1 cellular context compared by ENCODE assay signal in the genomic region with DNA sequence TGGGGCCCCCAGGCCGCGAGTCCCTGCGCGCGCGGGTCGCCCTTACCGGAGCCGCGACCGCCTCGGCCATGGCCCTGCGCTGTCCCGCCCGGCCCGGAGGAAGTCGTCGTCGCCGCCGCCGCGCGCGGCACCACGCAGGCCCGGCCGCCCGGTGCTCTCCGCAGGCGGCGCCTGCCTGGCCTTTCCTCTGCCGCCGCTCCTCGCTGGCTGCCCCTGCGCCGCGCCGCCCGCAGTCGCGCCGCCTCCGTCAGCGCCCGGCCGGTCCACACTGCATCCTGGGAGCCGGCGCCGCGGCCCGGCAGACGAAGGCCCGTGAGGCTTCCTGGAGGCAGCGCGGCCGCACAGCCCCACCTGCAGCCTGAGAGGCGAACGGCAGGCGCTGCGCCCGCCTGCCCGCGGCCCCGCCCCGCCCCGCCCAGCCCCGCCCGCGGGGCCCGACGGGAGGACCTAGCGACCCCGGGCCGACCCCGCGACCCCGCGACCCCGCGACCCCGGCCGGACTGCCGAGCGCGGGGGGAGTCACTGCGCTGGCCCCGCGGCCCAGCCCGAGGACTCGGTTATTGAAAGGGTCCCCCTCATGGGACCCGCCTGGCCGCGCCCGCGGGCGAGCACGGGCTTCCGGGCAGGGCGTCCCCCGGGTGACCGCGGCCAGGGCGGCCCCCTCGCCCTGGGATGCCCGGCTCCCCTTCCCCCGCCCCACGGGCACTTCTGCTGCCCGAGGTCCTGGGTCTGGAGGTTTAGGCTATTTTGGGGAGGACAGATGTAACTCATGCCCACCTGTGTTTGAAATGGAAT.
TF ChIP-seq lines count a peak whose summit lies in the region.

A gene (minus strand): TSS at position 343 of the 795 bp plus-strand sequence. CDS start 273 bp downstream, at position 70.

TF ChIP-seq in K562, 482 proteins besides CTCF, POLR2A, EP300 and RAD21 (continued from another document and continues in another):
- no peak for TF ChIP-seq DIDO1 (tag; IDR thresholded peaks at IDR 0.05; ENCODE audit: low read depth)
- no peak for TF ChIP-seq MAFK (IDR thresholded peaks at IDR 0.05; ENCODE audit: low read length)
- no peak for TF ChIP-seq ZNF324 (CRISPR knock-in tag; IDR thresholded peaks at IDR 0.05)
- no peak for TF ChIP-seq ZNF408 (CRISPR knock-in tag; IDR thresholded peaks at IDR 0.05; ENCODE audit: low read depth)
- no peak for TF ChIP-seq ZBTB8A (IDR thresholded peaks at IDR 0.05; ENCODE audit: partially characterized antibody)
- peak; percentile 36; the same call in 1 of the 2 replicates for TF ChIP-seq NFIC (IDR thresholded peaks at IDR 0.05)
- TF ChIP-seq, protein P1, sequence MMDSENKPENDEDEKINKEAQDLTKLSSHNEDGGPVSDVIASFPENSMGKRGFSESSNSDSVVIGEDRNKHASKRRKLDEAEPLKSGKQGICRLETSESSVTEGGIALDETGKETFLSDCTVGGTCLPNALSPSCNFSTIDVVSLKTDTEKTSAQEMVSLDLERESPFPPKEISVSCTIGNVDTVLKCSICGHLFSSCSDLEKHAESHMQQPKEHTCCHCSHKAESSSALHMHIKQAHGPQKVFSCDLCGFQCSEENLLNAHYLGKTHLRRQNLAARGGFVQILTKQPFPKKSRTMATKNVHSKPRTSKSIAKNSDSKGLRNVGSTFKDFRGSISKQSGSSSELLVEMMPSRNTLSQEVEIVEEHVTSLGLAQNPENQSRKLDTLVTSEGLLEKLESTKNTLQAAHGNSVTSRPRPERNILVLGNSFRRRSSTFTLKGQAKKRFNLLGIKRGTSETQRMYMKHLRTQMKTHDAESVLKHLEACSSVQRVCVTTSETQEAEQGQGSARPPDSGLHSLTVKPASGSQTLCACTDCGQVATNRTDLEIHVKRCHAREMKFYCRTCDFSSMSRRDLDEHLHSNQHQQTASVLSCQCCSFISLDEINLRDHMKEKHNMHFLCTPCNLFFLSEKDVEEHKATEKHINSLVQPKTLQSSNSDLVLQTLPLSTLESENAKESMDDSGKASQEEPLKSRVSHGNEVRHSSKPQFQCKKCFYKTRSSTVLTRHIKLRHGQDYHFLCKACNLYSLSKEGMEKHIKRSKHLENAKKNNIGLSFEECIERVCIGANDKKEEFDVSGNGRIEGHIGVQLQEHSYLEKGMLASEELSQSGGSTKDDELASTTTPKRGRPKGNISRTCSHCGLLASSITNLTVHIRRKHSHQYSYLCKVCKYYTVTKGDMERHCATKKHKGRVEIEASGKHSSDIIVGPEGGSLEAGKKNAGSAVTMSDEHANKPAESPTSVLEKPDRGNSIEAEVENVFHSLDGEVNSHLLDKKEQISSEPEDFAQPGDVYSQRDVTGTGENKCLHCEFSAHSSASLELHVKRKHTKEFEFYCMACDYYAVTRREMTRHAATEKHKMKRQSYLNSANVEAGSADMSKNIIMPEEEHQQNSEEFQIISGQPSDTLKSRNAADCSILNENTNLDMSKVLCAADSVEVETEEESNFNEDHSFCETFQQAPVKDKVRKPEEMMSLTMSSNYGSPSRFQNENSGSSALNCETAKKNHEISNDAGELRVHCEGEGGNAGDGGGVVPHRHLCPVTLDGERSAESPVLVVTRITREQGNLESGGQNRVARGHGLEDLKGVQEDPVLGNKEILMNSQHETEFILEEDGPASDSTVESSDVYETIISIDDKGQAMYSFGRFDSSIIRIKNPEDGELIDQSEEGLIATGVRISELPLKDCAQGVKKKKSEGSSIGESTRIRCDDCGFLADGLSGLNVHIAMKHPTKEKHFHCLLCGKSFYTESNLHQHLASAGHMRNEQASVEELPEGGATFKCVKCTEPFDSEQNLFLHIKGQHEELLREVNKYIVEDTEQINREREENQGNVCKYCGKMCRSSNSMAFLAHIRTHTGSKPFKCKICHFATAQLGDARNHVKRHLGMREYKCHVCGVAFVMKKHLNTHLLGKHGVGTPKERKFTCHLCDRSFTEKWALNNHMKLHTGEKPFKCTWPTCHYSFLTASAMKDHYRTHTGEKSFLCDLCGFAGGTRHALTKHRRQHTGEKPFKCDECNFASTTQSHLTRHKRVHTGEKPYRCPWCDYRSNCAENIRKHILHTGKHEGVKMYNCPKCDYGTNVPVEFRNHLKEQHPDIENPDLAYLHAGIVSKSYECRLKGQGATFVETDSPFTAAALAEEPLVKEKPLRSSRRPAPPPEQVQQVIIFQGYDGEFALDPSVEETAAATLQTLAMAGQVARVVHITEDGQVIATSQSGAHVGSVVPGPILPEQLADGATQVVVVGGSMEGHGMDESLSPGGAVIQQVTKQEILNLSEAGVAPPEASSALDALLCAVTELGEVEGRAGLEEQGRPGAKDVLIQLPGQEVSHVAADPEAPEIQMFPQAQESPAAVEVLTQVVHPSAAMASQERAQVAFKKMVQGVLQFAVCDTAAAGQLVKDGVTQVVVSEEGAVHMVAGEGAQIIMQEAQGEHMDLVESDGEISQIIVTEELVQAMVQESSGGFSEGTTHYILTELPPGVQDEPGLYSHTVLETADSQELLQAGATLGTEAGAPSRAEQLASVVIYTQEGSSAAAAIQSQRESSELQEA (IDR thresholded peaks at IDR 0.05; ENCODE audit: low read depth): no peak
- TF ChIP-seq TEAD2 (tag; IDR thresholded peaks at IDR 0.05): no peak
- TF ChIP-seq, protein P2, sequence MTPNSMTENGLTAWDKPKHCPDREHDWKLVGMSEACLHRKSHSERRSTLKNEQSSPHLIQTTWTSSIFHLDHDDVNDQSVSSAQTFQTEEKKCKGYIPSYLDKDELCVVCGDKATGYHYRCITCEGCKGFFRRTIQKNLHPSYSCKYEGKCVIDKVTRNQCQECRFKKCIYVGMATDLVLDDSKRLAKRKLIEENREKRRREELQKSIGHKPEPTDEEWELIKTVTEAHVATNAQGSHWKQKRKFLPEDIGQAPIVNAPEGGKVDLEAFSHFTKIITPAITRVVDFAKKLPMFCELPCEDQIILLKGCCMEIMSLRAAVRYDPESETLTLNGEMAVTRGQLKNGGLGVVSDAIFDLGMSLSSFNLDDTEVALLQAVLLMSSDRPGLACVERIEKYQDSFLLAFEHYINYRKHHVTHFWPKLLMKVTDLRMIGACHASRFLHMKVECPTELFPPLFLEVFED (CRISPR knock-in tag; conservative IDR thresholded peaks at IDR 0.05): no peak
- TF ChIP-seq NFYB (IDR thresholded peaks at IDR 0.05; ENCODE audit: extremely low read depth, insufficient read length): no peak
- TF ChIP-seq, protein P3, sequence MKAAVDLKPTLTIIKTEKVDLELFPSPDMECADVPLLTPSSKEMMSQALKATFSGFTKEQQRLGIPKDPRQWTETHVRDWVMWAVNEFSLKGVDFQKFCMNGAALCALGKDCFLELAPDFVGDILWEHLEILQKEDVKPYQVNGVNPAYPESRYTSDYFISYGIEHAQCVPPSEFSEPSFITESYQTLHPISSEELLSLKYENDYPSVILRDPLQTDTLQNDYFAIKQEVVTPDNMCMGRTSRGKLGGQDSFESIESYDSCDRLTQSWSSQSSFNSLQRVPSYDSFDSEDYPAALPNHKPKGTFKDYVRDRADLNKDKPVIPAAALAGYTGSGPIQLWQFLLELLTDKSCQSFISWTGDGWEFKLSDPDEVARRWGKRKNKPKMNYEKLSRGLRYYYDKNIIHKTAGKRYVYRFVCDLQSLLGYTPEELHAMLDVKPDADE (conservative IDR thresholded peaks at IDR 0.05; ENCODE audit: control insufficient read depth, low read depth, low read length): peak; percentile 88; the same call in 1 of the 2 replicates
- TF ChIP-seq ZFX (CRISPR knock-in tag; IDR thresholded peaks at IDR 0.05): peak; percentile 73; the same call in 1 of the 2 replicates
- TF ChIP-seq EWSR1 (IDR thresholded peaks at IDR 0.05; ENCODE audit: borderline replicate concordance, low read depth, partially characterized antibody): no peak
- TF ChIP-seq, protein P4, sequence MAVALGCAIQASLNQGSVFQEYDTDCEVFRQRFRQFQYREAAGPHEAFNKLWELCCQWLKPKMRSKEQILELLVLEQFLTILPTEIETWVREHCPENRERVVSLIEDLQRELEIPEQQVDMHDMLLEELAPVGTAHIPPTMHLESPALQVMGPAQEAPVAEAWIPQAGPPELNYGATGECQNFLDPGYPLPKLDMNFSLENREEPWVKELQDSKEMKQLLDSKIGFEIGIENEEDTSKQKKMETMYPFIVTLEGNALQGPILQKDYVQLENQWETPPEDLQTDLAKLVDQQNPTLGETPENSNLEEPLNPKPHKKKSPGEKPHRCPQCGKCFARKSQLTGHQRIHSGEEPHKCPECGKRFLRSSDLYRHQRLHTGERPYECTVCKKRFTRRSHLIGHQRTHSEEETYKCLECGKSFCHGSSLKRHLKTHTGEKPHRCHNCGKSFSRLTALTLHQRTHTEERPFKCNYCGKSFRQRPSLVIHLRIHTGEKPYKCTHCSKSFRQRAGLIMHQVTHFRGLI (CRISPR knock-in tag; IDR thresholded peaks at IDR 0.05): no peak
- 0 out of 2 replicates have a peak, but pooled peaks have one; percentile 42 for TF ChIP-seq FOSL1 (tag; conservative IDR thresholded peaks at IDR 0.05)
- no peak for TF ChIP-seq CBFA2T3 (IDR thresholded peaks at IDR 0.05)
- no peak for TF ChIP-seq MTF1 (CRISPR knock-in tag; IDR thresholded peaks at IDR 0.05; ENCODE audit: borderline replicate concordance)
- TF ChIP-seq ADNP (tag; IDR thresholded peaks at IDR 0.05): no peak
- no peak for TF ChIP-seq HOXB6 (CRISPR knock-in tag; IDR thresholded peaks at IDR 0.05; ENCODE audit: borderline replicate concordance)
- TF ChIP-seq TAL1 (IDR thresholded peaks at IDR 0.05): no peak
- TF ChIP-seq, protein P5, sequence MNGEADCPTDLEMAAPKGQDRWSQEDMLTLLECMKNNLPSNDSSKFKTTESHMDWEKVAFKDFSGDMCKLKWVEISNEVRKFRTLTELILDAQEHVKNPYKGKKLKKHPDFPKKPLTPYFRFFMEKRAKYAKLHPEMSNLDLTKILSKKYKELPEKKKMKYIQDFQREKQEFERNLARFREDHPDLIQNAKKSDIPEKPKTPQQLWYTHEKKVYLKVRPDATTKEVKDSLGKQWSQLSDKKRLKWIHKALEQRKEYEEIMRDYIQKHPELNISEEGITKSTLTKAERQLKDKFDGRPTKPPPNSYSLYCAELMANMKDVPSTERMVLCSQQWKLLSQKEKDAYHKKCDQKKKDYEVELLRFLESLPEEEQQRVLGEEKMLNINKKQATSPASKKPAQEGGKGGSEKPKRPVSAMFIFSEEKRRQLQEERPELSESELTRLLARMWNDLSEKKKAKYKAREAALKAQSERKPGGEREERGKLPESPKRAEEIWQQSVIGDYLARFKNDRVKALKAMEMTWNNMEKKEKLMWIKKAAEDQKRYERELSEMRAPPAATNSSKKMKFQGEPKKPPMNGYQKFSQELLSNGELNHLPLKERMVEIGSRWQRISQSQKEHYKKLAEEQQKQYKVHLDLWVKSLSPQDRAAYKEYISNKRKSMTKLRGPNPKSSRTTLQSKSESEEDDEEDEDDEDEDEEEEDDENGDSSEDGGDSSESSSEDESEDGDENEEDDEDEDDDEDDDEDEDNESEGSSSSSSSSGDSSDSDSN (IDR thresholded peaks at IDR 0.05; ENCODE audit: borderline replicate concordance in 1 of 2, low read depth in 2 of 2, low read length in 2 of 2): peak; percentile 69 to 97; a peak in 3 of 4 replicates
- no peak for TF ChIP-seq PURB (CRISPR knock-in tag; IDR thresholded peaks at IDR 0.05; ENCODE audit: low read depth)
- 0 out of 2 replicates have a peak, but pooled peaks have one; percentile 15 for TF ChIP-seq JUN (IDR thresholded peaks at IDR 0.05; ENCODE audit: borderline replicate concordance, low read depth, low read length)
- no peak for TF ChIP-seq JUN (CRISPR knock-in tag; IDR thresholded peaks at IDR 0.05; ENCODE audit: borderline replicate concordance)
- TF ChIP-seq ATF7 (IDR thresholded peaks at IDR 0.05): peak; percentile 37; the same call in 1 of the 2 replicates
- TF ChIP-seq, protein P6, sequence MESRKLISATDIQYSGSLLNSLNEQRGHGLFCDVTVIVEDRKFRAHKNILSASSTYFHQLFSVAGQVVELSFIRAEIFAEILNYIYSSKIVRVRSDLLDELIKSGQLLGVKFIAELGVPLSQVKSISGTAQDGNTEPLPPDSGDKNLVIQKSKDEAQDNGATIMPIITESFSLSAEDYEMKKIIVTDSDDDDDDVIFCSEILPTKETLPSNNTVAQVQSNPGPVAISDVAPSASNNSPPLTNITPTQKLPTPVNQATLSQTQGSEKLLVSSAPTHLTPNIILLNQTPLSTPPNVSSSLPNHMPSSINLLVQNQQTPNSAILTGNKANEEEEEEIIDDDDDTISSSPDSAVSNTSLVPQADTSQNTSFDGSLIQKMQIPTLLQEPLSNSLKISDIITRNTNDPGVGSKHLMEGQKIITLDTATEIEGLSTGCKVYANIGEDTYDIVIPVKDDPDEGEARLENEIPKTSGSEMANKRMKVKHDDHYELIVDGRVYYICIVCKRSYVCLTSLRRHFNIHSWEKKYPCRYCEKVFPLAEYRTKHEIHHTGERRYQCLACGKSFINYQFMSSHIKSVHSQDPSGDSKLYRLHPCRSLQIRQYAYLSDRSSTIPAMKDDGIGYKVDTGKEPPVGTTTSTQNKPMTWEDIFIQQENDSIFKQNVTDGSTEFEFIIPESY (CRISPR knock-in tag; IDR thresholded peaks at IDR 0.05): peak; percentile 24; the same call in 1 of the 2 replicates
- TF ChIP-seq LEF1 (IDR thresholded peaks at IDR 0.05): no peak
- no peak for TF ChIP-seq BMI1 (IDR thresholded peaks at IDR 0.05; ENCODE audit: low read length)
- TF ChIP-seq GATAD2B (IDR thresholded peaks at IDR 0.05; ENCODE audit: borderline replicate concordance): peak; percentile 93
- TF ChIP-seq, protein P7, sequence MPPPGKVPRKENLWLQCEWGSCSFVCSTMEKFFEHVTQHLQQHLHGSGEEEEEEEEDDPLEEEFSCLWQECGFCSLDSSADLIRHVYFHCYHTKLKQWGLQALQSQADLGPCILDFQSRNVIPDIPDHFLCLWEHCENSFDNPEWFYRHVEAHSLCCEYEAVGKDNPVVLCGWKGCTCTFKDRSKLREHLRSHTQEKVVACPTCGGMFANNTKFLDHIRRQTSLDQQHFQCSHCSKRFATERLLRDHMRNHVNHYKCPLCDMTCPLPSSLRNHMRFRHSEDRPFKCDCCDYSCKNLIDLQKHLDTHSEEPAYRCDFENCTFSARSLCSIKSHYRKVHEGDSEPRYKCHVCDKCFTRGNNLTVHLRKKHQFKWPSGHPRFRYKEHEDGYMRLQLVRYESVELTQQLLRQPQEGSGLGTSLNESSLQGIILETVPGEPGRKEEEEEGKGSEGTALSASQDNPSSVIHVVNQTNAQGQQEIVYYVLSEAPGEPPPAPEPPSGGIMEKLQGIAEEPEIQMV (tag; conservative IDR thresholded peaks at IDR 0.05; ENCODE audit: low read depth): no peak
- 0 out of 2 replicates have a peak, but pooled peaks have one; percentile 86 for TF ChIP-seq ZNF197 (CRISPR knock-in tag; IDR thresholded peaks at IDR 0.05; ENCODE audit: low read depth)
- TF ChIP-seq RBM34 (IDR thresholded peaks at IDR 0.05; ENCODE audit: borderline replicate concordance, insufficient read depth, low read length): no peak
- TF ChIP-seq RUNX1 (IDR thresholded peaks at IDR 0.05; ENCODE audit: low read depth): 0 out of 2 replicates have a peak, but pooled peaks have one; percentile 55
- peak in 1 of 2 experiments; percentile 78; a peak in 1 of 4 replicates for TF ChIP-seq TEAD1 (CRISPR knock-in tag; IDR thresholded peaks at IDR 0.05)
- TF ChIP-seq, protein P8, sequence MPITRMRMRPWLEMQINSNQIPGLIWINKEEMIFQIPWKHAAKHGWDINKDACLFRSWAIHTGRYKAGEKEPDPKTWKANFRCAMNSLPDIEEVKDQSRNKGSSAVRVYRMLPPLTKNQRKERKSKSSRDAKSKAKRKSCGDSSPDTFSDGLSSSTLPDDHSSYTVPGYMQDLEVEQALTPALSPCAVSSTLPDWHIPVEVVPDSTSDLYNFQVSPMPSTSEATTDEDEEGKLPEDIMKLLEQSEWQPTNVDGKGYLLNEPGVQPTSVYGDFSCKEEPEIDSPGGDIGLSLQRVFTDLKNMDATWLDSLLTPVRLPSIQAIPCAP (CRISPR knock-in tag; IDR thresholded peaks at IDR 0.05; ENCODE audit: borderline replicate concordance): no peak
- TF ChIP-seq ZNF311 (CRISPR knock-in tag; IDR thresholded peaks at IDR 0.05): no peak
- TF ChIP-seq RFX7 (CRISPR knock-in tag; IDR thresholded peaks at IDR 0.05): no peak
- TF ChIP-seq ZKSCAN8 (CRISPR knock-in tag; IDR thresholded peaks at IDR 0.05): no peak
- TF ChIP-seq HNRNPK (IDR thresholded peaks at IDR 0.05; ENCODE audit: low read depth, low read length, poor library complexity, severe bottlenecking): no peak
- TF ChIP-seq PHB (CRISPR knock-in tag; IDR thresholded peaks at IDR 0.05): no peak
- no peak for TF ChIP-seq CCAR2 (IDR thresholded peaks at IDR 0.05; ENCODE audit: low read depth, low read length)
